Comparison of ENCODE assay signal across 18 cellular contexts in the genomic region with DNA sequence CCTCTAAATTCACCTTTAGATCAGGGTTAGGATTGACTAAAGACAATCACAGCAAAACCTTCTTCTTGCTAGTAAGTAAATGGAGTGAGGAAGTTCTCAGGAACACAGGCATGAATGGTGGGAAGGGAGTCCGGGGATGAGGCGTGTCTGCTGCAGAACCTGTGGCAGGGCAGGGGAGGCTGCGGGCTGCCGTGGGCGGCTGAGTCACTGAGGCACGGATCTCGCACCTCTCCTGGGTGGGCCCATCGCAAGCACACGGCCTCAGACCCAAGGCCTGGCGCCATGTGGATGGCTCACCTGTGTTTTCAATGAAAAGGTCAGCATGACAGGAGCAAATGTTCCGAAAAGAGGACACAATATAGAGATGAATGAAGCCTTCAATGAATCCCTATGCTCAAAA.
DNase-seq lines count a peak whose midpoint lies in the region; ATAC-seq, FAIRE-seq and TF ChIP-seq lines count a peak whose summit lies in the region.
"Had no signal": no experiment of that assay in that cellular context is flagged by ENCODE, and none has a peak within 500 bp of the region (broad histone marks: within the 10 kb centered on the region; RNA-seq: fewer than 3 reads in every experiment).

No MANE protein-coding gene starts in this region.

- no TSS peak for BruUV-seq in K562 (replicated peaks; lab: Mats Ljungman, UMichigan)

- DNase-seq in K562 (ENCODE audit: extremely low read depth in 1 of 4, low spot score in 3 of 4) (no peak), islet precursor cell (peak; percentile 43), osteocyte (ENCODE audit: extremely low spot score, unreplicated experiment) (peak; percentile 48), vagina (ENCODE audit: extremely low spot score in 2 of 2) (peak; percentile 52 to 77), HCEC 1CT (no peak)
- no peak for DNase-seq in activated CD4-positive, alpha-beta T cell treated with anti-CD3 and anti-CD28 coated beads, Interleukin-2, amount 10 ng/mL, durations not matched to agents 24 days and 14 days
- DNase-seq: C1 segment of cervical spinal cord; Calu3; CD4-positive, alpha-beta T cell; DMS79; EL; GOT3; H9 had no signal

- WGBS in K562 (ENCODE audit: insufficient coverage, low coverage, missing lambda C conversion rate), result 0% methylated on average over 9 of the region's 11 CpGs

- peaks cover 33 to 78% of the 10 kb centered on the region in 2 experiments for H3K27me3 ChIP-seq in K562 (ENCODE audit: control insufficient read depth in 2 of 2, insufficient read depth in 2 of 2, low read length in 2 of 2)
- no peaks in the 10 kb centered on the region for H3K27me3 ChIP-seq in vagina

- ATAC-seq in K562 (no peak), GM19452 (IDR thresholded peaks at IDR 0.05; ENCODE audit: unreplicated experiment) (no peak)

- no peak overlapping the region for H3K27ac Mint-ChIP-seq in osteocyte (ENCODE audit: unreplicated experiment)
- no peak overlapping the region for H3K27ac Mint-ChIP-seq in activated CD4-positive, alpha-beta T cell treated with anti-CD3 and anti-CD28 coated beads, Interleukin-2, amount 10 ng/mL, durations not matched to agents 24 days and 14 days
- H3K27ac Mint-ChIP-seq: B cell; CD4-positive, alpha-beta T cell; H9 had no signal

- no peaks in the 10 kb centered on the region for H3K27me3 Mint-ChIP-seq in osteocyte (ENCODE audit: unreplicated experiment)
- H3K27me3 Mint-ChIP-seq in activated CD4-positive, alpha-beta T cell treated with anti-CD3 and anti-CD28 coated beads, Interleukin-2, amount 10 ng/mL, durations not matched to agents 24 days and 14 days, result no peaks in the 10 kb centered on the region
- H3K27me3 Mint-ChIP-seq: B cell had no signal

- H3K4me3 ChIP-seq in K562, result no peak overlapping the region
- no peak overlapping the region for H3K4me3 ChIP-seq in vagina

- H3K9me3 Mint-ChIP-seq in osteocyte (ENCODE audit: unreplicated experiment), result no peaks in the 10 kb centered on the region
- no peaks in the 10 kb centered on the region for H3K9me3 Mint-ChIP-seq in activated CD4-positive, alpha-beta T cell treated with anti-CD3 and anti-CD28 coated beads, Interleukin-2, amount 10 ng/mL, durations not matched to agents 24 days and 14 days
- H3K9me3 Mint-ChIP-seq: CD4-positive, alpha-beta T cell; H9 had no signal

- H3K9ac ChIP-seq in K562 (ENCODE audit: insufficient read depth in 1 of 2, low read depth in 2 of 2, low read length in 2 of 2), result no peak overlapping the region

- TF ChIP-seq CTCF in K562 (IDR thresholded peaks at IDR 0.05 in 2 of 3, conservative IDR thresholded peaks at IDR 0.05 in 1 of 3; ENCODE audit: insufficient read depth in 2 of 3, low read depth in 1 of 3, low read length in 3 of 3) (no peak), osteocyte (IDR thresholded peaks at IDR 0.05) (no peak), vagina (IDR thresholded peaks at IDR 0.05) (no peak)

- no peaks in the 10 kb centered on the region for H3K36me3 Mint-ChIP-seq in osteocyte (ENCODE audit: unreplicated experiment)
- H3K36me3 Mint-ChIP-seq in activated CD4-positive, alpha-beta T cell treated with anti-CD3 and anti-CD28 coated beads, Interleukin-2, amount 10 ng/mL, durations not matched to agents 24 days and 14 days (ENCODE audit: low read depth), result no peaks in the 10 kb centered on the region

- H3K4me1 ChIP-seq in K562 (replicated peaks in 1 of 2; ENCODE audit: control insufficient read depth in 2 of 2, insufficient read depth in 2 of 2, low read length in 2 of 2), result peaks cover 0 to 7% of the 10 kb centered on the region in 2 experiments; a peak in 2 of 5 replicates
- H3K4me1 ChIP-seq in vagina, result no peaks in the 10 kb centered on the region

- H3K79me2 ChIP-seq in K562 (ENCODE audit: control insufficient read depth, insufficient read depth, low read length), result no peaks in the 10 kb centered on the region

- no peak overlapping the region for H2AFZ ChIP-seq in K562 (ENCODE audit: low read depth, low read length)

- no peak for FAIRE-seq in K562 (lab: Jason Lieb, UNC)
- FAIRE-seq: A204.1, G401.6, GM12891 had no signal

- no peaks in the 10 kb centered on the region for H3K9me1 ChIP-seq in K562 (ENCODE audit: control insufficient read depth, insufficient read depth, low read length)

- H3K4me3 Mint-ChIP-seq in osteocyte (ENCODE audit: unreplicated experiment), result no peak overlapping the region
- no peak overlapping the region for H3K4me3 Mint-ChIP-seq in activated CD4-positive, alpha-beta T cell treated with anti-CD3 and anti-CD28 coated beads, Interleukin-2, amount 10 ng/mL, durations not matched to agents 24 days and 14 days
- H3K4me3 Mint-ChIP-seq: B cell; CD4-positive, alpha-beta T cell; H9 had no signal

- H3K9me3 ChIP-seq in K562 (replicated peaks; ENCODE audit: control insufficient read depth, insufficient read depth, low read depth, low read length) (no peaks in the 10 kb centered on the region), vagina (no peaks in the 10 kb centered on the region)

- H3K36me3 ChIP-seq in K562 (ENCODE audit: control insufficient read depth, insufficient read depth, low read length), result no peaks in the 10 kb centered on the region
- no peaks in the 10 kb centered on the region for H3K36me3 ChIP-seq in vagina

- no peak for TF ChIP-seq POLR2A in K562 (conservative IDR thresholded peaks at IDR 0.05)
- no peak for TF ChIP-seq POLR2A in vagina (IDR thresholded peaks at IDR 0.05)

- intact Hi-C loops in K562 (cut with micrococcal nuclease) (no loop called here), vagina (cut with DNase I) (no loop called here)
- intact Hi-C loops in activated CD4-positive, alpha-beta T cell treated with anti-CD3 and anti-CD28 coated beads, Interleukin-2, amount 10 ng/mL, durations not matched to agents 24 days and 14 days (cut with micrococcal nuclease), result no loop called here

- 0 out of 2 replicates have a peak, but pooled peaks cover 4% of the 10 kb centered on the region for H4K20me1 ChIP-seq in K562 (replicated peaks; ENCODE audit: control insufficient read depth, insufficient read depth, low read length)

- TF ChIP-seq RAD21 in K562 (CRISPR knock-in tag; conservative IDR thresholded peaks at IDR 0.05 in 1 of 2, IDR thresholded peaks at IDR 0.05 in 1 of 2), result no peak

- POLR2A ChIA-PET in K562 (lab: Yijun Ruan, JAX), result no interaction called here

- no peak overlapping the region for H3K27ac ChIP-seq in K562 (ENCODE audit: extremely low read depth, low read depth, low read length)
- no peak overlapping the region for H3K27ac ChIP-seq in vagina

- no peaks in the 10 kb centered on the region for H3K4me1 Mint-ChIP-seq in osteocyte (ENCODE audit: unreplicated experiment)
- H3K4me1 Mint-ChIP-seq in activated CD4-positive, alpha-beta T cell treated with anti-CD3 and anti-CD28 coated beads, Interleukin-2, amount 10 ng/mL, durations not matched to agents 24 days and 14 days, result no peaks in the 10 kb centered on the region
- H3K4me1 Mint-ChIP-seq: B cell had no signal

- in situ Hi-C loops in K562 (cut with MboI), result no loop called here

- H3K4me2 ChIP-seq in K562 (ENCODE audit: insufficient read depth, low read length), result no peak overlapping the region

- CTCF ChIA-PET in K562 (lab: Yijun Ruan, JAX; ENCODE audit: low intra/inter-chr PET ratio), result interaction anchor here (0.6 kb wide), 1 partner anchor 141 kb away, joined by 5 read pairs; no protein-coding TSS in a partner anchor

- no peak for TF ChIP-seq EP300 in K562 (IDR thresholded peaks at IDR 0.05; ENCODE audit: low read length)

TF ChIP-seq in K562, 482 proteins besides CTCF, POLR2A, EP300 and RAD21:
- TF ChIP-seq, protein P1, sequence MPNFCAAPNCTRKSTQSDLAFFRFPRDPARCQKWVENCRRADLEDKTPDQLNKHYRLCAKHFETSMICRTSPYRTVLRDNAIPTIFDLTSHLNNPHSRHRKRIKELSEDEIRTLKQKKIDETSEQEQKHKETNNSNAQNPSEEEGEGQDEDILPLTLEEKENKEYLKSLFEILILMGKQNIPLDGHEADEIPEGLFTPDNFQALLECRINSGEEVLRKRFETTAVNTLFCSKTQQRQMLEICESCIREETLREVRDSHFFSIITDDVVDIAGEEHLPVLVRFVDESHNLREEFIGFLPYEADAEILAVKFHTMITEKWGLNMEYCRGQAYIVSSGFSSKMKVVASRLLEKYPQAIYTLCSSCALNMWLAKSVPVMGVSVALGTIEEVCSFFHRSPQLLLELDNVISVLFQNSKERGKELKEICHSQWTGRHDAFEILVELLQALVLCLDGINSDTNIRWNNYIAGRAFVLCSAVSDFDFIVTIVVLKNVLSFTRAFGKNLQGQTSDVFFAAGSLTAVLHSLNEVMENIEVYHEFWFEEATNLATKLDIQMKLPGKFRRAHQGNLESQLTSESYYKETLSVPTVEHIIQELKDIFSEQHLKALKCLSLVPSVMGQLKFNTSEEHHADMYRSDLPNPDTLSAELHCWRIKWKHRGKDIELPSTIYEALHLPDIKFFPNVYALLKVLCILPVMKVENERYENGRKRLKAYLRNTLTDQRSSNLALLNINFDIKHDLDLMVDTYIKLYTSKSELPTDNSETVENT (CRISPR knock-in tag; IDR thresholded peaks at IDR 0.05), result no peak
- TF ChIP-seq EZH2 (IDR thresholded peaks at IDR 0.05; ENCODE audit: borderline replicate concordance, low read depth, low read length), result 0 out of 2 replicates have a peak, but pooled peaks have one; percentile 39
TF ChIP-seq in K562: peak in this region for 1.

Comparison
In these comparisons a context has a peak if more than half of its experiments do, and no peak if none do; other contexts are left out.
1. DNase-seq: peak in islet precursor cell (single experiment), osteocyte (single experiment) and vagina (2 of 2); none in K562 (0 of 4), HCEC 1CT (single experiment) and activated CD4-positive, alpha-beta T cell treated with anti-CD3 and anti-CD28 coated beads, Interleukin-2, amount 10 ng/mL, durations not matched to agents 24 days and 14 days (single experiment).